Comparison of ENCODE assay signal across 1 cellular context in the genomic region with DNA sequence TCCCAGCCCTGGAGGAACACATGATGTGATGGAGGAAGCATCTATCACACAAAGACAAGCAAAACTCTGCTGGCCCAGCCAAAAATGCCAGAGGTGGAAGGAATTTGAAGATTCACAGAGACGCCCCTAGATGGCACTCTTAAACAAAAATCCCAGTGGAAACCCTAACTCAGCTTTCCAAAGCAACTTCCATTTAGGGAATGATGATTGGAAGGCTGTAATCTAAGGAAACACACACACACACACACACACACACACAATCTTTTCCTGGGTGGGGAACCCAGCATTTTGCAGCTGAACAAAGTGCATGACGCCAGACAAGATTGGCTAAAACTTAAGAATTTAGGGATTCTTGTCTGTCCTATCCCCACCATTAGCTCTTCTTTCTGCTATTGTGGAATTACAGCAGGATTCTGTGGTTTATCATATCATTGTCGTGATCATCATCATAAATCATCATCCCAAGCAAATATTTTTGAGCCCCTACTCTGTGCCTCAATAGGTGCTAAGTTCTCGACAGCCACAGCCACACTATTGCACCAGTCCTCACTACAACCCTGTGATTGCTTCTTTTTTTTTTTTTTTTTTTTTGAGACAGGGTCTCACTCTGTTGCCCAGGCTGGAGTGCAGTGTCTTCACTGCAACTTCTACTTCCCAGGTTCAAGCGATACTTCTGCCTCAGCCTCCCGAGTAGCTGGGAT.
A peak's percentile ranks its signal among the peaks of the same experiment; 100 is the strongest.
TF ChIP-seq lines count a peak whose summit lies in the region.

No MANE protein-coding gene starts in this region.

TF ChIP-seq in HEK293, 187 proteins besides CTCF, POLR2A, EP300 and RAD21 (continued from another document and continues in another):
- TF ChIP-seq HOXC10 (CRISPR knock-in tag; IDR thresholded peaks at IDR 0.05), result no peak
- no peak for TF ChIP-seq GLI2 (tag by site-specific recombination; IDR thresholded peaks at IDR 0.05; ENCODE audit: borderline replicate concordance, low read depth)
- TF ChIP-seq HOXA7 (CRISPR knock-in tag; IDR thresholded peaks at IDR 0.05; ENCODE audit: borderline replicate concordance), result no peak
- no peak for TF ChIP-seq ZNF777 (tag by site-specific recombination; IDR thresholded peaks at IDR 0.05; ENCODE audit: borderline replicate concordance)
- no peak for TF ChIP-seq ZNF571 (tag by site-specific recombination; IDR thresholded peaks at IDR 0.05)
- no peak for TF ChIP-seq ZNF530 (tag by site-specific recombination; IDR thresholded peaks at IDR 0.05; ENCODE audit: low read depth)
- no peak for TF ChIP-seq ZNF677 (tag by site-specific recombination; IDR thresholded peaks at IDR 0.05)
- TF ChIP-seq, protein P1, sequence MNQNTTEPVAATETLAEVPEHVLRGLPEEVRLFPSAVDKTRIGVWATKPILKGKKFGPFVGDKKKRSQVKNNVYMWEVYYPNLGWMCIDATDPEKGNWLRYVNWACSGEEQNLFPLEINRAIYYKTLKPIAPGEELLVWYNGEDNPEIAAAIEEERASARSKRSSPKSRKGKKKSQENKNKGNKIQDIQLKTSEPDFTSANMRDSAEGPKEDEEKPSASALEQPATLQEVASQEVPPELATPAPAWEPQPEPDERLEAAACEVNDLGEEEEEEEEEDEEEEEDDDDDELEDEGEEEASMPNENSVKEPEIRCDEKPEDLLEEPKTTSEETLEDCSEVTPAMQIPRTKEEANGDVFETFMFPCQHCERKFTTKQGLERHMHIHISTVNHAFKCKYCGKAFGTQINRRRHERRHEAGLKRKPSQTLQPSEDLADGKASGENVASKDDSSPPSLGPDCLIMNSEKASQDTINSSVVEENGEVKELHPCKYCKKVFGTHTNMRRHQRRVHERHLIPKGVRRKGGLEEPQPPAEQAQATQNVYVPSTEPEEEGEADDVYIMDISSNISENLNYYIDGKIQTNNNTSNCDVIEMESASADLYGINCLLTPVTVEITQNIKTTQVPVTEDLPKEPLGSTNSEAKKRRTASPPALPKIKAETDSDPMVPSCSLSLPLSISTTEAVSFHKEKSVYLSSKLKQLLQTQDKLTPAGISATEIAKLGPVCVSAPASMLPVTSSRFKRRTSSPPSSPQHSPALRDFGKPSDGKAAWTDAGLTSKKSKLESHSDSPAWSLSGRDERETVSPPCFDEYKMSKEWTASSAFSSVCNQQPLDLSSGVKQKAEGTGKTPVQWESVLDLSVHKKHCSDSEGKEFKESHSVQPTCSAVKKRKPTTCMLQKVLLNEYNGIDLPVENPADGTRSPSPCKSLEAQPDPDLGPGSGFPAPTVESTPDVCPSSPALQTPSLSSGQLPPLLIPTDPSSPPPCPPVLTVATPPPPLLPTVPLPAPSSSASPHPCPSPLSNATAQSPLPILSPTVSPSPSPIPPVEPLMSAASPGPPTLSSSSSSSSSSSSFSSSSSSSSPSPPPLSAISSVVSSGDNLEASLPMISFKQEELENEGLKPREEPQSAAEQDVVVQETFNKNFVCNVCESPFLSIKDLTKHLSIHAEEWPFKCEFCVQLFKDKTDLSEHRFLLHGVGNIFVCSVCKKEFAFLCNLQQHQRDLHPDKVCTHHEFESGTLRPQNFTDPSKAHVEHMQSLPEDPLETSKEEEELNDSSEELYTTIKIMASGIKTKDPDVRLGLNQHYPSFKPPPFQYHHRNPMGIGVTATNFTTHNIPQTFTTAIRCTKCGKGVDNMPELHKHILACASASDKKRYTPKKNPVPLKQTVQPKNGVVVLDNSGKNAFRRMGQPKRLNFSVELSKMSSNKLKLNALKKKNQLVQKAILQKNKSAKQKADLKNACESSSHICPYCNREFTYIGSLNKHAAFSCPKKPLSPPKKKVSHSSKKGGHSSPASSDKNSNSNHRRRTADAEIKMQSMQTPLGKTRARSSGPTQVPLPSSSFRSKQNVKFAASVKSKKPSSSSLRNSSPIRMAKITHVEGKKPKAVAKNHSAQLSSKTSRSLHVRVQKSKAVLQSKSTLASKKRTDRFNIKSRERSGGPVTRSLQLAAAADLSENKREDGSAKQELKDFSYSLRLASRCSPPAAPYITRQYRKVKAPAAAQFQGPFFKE (tag by site-specific recombination; IDR thresholded peaks at IDR 0.05; ENCODE audit: borderline replicate concordance), result no peak
- TF ChIP-seq, protein P2, sequence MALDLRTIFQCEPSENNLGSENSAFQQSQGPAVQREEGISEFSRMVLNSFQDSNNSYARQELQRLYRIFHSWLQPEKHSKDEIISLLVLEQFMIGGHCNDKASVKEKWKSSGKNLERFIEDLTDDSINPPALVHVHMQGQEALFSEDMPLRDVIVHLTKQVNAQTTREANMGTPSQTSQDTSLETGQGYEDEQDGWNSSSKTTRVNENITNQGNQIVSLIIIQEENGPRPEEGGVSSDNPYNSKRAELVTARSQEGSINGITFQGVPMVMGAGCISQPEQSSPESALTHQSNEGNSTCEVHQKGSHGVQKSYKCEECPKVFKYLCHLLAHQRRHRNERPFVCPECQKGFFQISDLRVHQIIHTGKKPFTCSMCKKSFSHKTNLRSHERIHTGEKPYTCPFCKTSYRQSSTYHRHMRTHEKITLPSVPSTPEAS (tag by site-specific recombination; IDR thresholded peaks at IDR 0.05), result peak; percentile 91
- TF ChIP-seq ZNF335 (tag by site-specific recombination; conservative IDR thresholded peaks at IDR 0.05), result 0 out of 2 replicates have a peak, but pooled peaks have one; percentile 20
- TF ChIP-seq, protein P3, sequence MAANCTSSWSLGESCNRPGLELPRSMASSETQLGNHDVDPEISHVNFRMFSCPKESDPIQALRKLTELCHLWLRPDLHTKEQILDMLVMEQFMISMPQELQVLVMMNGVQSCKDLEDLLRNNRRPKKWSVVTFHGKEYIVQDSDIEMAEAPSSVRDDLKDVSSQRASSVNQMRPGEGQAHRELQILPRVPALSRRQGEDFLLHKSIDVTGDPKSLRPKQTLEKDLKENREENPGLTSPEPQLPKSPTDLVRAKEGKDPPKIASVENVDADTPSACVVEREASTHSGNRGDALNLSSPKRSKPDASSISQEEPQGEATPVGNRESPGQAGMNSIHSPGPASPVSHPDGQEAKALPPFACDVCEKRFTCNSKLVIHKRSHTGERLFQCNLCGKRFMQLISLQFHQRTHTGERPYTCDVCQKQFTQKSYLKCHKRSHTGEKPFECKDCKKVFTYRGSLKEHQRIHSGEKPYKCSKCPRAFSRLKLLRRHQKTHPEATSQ (tag by site-specific recombination; IDR thresholded peaks at IDR 0.05), result no peak
- TF ChIP-seq ZEB2 (tag by site-specific recombination; IDR thresholded peaks at IDR 0.05), result peak; percentile 40; the same call in 1 of the 2 replicates
- TF ChIP-seq, protein P4, sequence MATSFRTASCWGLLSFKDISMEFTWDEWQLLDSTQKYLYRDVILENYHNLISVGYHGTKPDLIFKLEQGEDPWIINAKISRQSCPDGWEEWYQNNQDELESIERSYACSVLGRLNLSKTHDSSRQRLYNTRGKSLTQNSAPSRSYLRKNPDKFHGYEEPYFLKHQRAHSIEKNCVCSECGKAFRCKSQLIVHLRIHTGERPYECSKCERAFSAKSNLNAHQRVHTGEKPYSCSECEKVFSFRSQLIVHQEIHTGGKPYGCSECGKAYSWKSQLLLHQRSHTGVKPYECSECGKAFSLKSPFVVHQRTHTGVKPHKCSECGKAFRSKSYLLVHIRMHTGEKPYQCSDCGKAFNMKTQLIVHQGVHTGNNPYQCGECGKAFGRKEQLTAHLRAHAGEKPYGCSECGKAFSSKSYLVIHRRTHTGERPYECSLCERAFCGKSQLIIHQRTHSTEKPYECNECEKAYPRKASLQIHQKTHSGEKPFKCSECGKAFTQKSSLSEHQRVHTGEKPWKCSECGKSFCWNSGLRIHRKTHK (tag by site-specific recombination; IDR thresholded peaks at IDR 0.05), result no peak
- TF ChIP-seq, protein P5, sequence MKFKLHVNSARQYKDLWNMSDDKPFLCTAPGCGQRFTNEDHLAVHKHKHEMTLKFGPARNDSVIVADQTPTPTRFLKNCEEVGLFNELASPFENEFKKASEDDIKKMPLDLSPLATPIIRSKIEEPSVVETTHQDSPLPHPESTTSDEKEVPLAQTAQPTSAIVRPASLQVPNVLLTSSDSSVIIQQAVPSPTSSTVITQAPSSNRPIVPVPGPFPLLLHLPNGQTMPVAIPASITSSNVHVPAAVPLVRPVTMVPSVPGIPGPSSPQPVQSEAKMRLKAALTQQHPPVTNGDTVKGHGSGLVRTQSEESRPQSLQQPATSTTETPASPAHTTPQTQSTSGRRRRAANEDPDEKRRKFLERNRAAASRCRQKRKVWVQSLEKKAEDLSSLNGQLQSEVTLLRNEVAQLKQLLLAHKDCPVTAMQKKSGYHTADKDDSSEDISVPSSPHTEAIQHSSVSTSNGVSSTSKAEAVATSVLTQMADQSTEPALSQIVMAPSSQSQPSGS (tag by site-specific recombination; IDR thresholded peaks at IDR 0.05; ENCODE audit: low read depth), result no peak
- TF ChIP-seq ZNF24 (tag by site-specific recombination; IDR thresholded peaks at IDR 0.05), result no peak
- TF ChIP-seq, protein P6, sequence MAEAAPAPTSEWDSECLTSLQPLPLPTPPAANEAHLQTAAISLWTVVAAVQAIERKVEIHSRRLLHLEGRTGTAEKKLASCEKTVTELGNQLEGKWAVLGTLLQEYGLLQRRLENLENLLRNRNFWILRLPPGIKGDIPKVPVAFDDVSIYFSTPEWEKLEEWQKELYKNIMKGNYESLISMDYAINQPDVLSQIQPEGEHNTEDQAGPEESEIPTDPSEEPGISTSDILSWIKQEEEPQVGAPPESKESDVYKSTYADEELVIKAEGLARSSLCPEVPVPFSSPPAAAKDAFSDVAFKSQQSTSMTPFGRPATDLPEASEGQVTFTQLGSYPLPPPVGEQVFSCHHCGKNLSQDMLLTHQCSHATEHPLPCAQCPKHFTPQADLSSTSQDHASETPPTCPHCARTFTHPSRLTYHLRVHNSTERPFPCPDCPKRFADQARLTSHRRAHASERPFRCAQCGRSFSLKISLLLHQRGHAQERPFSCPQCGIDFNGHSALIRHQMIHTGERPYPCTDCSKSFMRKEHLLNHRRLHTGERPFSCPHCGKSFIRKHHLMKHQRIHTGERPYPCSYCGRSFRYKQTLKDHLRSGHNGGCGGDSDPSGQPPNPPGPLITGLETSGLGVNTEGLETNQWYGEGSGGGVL (tag by site-specific recombination; IDR thresholded peaks at IDR 0.05), result 0 out of 2 replicates have a peak, but pooled peaks have one; percentile 19
- no peak for TF ChIP-seq ZNF792 (tag by site-specific recombination; IDR thresholded peaks at IDR 0.05)
- peak; percentile 99 for TF ChIP-seq ZNF654 (tag by site-specific recombination; IDR thresholded peaks at IDR 0.05; ENCODE audit: low read depth)
- TF ChIP-seq ZNF302 (tag by site-specific recombination; IDR thresholded peaks at IDR 0.05; ENCODE audit: low read depth), result no peak
- peak; percentile 4; the same call in 1 of the 2 replicates for TF ChIP-seq ZNF292 (tag by site-specific recombination; IDR thresholded peaks at IDR 0.05; ENCODE audit: borderline replicate concordance, low read depth)
- TF ChIP-seq, protein P7, sequence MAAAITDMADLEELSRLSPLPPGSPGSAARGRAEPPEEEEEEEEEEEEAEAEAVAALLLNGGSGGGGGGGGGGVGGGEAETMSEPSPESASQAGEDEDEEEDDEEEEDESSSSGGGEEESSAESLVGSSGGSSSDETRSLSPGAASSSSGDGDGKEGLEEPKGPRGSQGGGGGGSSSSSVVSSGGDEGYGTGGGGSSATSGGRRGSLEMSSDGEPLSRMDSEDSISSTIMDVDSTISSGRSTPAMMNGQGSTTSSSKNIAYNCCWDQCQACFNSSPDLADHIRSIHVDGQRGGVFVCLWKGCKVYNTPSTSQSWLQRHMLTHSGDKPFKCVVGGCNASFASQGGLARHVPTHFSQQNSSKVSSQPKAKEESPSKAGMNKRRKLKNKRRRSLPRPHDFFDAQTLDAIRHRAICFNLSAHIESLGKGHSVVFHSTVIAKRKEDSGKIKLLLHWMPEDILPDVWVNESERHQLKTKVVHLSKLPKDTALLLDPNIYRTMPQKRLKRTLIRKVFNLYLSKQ (tag by site-specific recombination; IDR thresholded peaks at IDR 0.05; ENCODE audit: borderline replicate concordance), result no peak
- TF ChIP-seq ZNF555 (tag by site-specific recombination; conservative IDR thresholded peaks at IDR 0.05), result no peak
- TF ChIP-seq, protein P8, sequence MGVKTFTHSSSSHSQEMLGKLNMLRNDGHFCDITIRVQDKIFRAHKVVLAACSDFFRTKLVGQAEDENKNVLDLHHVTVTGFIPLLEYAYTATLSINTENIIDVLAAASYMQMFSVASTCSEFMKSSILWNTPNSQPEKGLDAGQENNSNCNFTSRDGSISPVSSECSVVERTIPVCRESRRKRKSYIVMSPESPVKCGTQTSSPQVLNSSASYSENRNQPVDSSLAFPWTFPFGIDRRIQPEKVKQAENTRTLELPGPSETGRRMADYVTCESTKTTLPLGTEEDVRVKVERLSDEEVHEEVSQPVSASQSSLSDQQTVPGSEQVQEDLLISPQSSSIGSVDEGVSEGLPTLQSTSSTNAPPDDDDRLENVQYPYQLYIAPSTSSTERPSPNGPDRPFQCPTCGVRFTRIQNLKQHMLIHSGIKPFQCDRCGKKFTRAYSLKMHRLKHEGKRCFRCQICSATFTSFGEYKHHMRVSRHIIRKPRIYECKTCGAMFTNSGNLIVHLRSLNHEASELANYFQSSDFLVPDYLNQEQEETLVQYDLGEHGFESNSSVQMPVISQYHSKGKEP (tag by site-specific recombination; IDR thresholded peaks at IDR 0.05), result no peak
- no peak for TF ChIP-seq ZNF626 (tag by site-specific recombination; IDR thresholded peaks at IDR 0.05)
- no peak for TF ChIP-seq ZNF16 (tag by site-specific recombination; IDR thresholded peaks at IDR 0.05; ENCODE audit: low read depth)
- TF ChIP-seq ZNF76 (tag by site-specific recombination; IDR thresholded peaks at IDR 0.05; ENCODE audit: borderline replicate concordance, low read depth), result no peak
- TF ChIP-seq, protein P9, sequence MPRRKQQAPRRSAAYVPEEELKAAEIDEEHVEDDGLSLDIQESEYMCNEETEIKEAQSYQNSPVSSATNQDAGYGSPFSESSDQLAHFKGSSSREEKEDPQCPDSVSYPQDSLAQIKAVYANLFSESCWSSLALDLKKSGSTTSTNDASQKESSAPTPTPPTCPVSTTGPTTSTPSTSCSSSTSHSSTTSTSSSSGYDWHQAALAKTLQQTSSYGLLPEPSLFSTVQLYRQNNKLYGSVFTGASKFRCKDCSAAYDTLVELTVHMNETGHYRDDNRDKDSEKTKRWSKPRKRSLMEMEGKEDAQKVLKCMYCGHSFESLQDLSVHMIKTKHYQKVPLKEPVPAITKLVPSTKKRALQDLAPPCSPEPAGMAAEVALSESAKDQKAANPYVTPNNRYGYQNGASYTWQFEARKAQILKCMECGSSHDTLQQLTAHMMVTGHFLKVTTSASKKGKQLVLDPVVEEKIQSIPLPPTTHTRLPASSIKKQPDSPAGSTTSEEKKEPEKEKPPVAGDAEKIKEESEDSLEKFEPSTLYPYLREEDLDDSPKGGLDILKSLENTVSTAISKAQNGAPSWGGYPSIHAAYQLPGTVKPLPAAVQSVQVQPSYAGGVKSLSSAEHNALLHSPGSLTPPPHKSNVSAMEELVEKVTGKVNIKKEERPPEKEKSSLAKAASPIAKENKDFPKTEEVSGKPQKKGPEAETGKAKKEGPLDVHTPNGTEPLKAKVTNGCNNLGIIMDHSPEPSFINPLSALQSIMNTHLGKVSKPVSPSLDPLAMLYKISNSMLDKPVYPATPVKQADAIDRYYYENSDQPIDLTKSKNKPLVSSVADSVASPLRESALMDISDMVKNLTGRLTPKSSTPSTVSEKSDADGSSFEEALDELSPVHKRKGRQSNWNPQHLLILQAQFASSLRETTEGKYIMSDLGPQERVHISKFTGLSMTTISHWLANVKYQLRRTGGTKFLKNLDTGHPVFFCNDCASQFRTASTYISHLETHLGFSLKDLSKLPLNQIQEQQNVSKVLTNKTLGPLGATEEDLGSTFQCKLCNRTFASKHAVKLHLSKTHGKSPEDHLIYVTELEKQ (tag by site-specific recombination; IDR thresholded peaks at IDR 0.05; ENCODE audit: borderline replicate concordance), result no peak
- no peak for TF ChIP-seq ZNF391 (tag by site-specific recombination; IDR thresholded peaks at IDR 0.05; ENCODE audit: borderline replicate concordance, low read depth)
- TF ChIP-seq ZNF394 (tag by site-specific recombination; IDR thresholded peaks at IDR 0.05; ENCODE audit: borderline replicate concordance), result 0 out of 2 replicates have a peak, but pooled peaks have one; percentile 20
- no peak for TF ChIP-seq ZNF138 (tag by site-specific recombination; IDR thresholded peaks at IDR 0.05; ENCODE audit: borderline replicate concordance)
- TF ChIP-seq ZNF658 (tag by site-specific recombination; IDR thresholded peaks at IDR 0.05), result no peak
- no peak for TF ChIP-seq ZNF501 (tag by site-specific recombination; IDR thresholded peaks at IDR 0.05)
